In genomic region chr2:108412995-108413726, GRCh38 we compare ENCODE assay signal across 15 cellular contexts. TPM values are rescaled to one million over a fixed set of nuclear protein-coding genes. Genes with fewer than 3 reads are reported as not detected.
DNase-seq lines count a peak whose midpoint lies in the region; ATAC-seq and TF ChIP-seq lines count a peak whose summit lies in the region.
"Had no signal": no experiment of that assay in that cellular context is flagged by ENCODE, and none has a peak within 500 bp of the region (broad histone marks: within the 10 kb centered on the region; RNA-seq: fewer than 3 reads in every experiment).

No MANE protein-coding gene starts in this region.

- no peaks in the 10 kb centered on the region for H3K9me3 Mint-ChIP-seq in activated T-helper 2 cell treated with anti-CD3 and anti-CD28 coated beads, Interferon-gamma antibody, Interleukin-2, Interleukin-4, amounts not matched to agents 10 μg/mL and 5 μg/mL and 100 μg/mL, durations not matched to agents 14 hours and 24 hours and 36 hours
- no peaks in the 10 kb centered on the region for H3K9me3 Mint-ChIP-seq in T-helper 2 cell treated with Interferon-gamma antibody and Interleukin-4, amounts not matched to agents 5 μg/mL and 100 μg/mL, for 36 hours
- H3K9me3 Mint-ChIP-seq: activated CD4-positive, alpha-beta memory T cell treated with anti-CD3 and anti-CD28 coated beads, Interleukin-2, amount 10 ng/mL, durations not matched to agents 7 days and 5 days; activated naive CD8-positive, alpha-beta T cell treated with anti-CD3 and anti-CD28 coated beads, Interleukin-2, amount 50 U/mL, for 24 hours; natural killer cell treated with Interleukin-12 subunit alpha and Interleukin-12 subunit beta and Interleukin-15 and Interleukin-18, amount 100 ng/mL, for 72 hours had no signal

- ATAC-seq in SK-N-SH treated with all-trans-retinoic acid at 6 μM for 48 hours = peak; percentile 78
- no peak for ATAC-seq in GM21737 (IDR thresholded peaks at IDR 0.05; ENCODE audit: unreplicated experiment)
- ATAC-seq: activated naive CD8-positive, alpha-beta T cell treated with anti-CD3 and anti-CD28 coated beads, Interleukin-2, amount 50 U/mL, for 24 hours had no signal

- H3K27me3 Mint-ChIP-seq in activated T-helper 2 cell treated with anti-CD3 and anti-CD28 coated beads, Interferon-gamma antibody, Interleukin-2, Interleukin-4, amounts not matched to agents 10 μg/mL and 5 μg/mL and 100 μg/mL, durations not matched to agents 14 hours and 24 hours and 36 hours (ENCODE audit: low read depth) = peaks cover 7% of the 10 kb centered on the region
- H3K27me3 Mint-ChIP-seq in T-helper 2 cell treated with Interferon-gamma antibody and Interleukin-4, amounts not matched to agents 5 μg/mL and 100 μg/mL, for 36 hours (ENCODE audit: low read depth) = no peaks in the 10 kb centered on the region

- H3K4me3 Mint-ChIP-seq in activated T-helper 2 cell treated with anti-CD3 and anti-CD28 coated beads, Interferon-gamma antibody, Interleukin-2, Interleukin-4, amounts not matched to agents 10 μg/mL and 5 μg/mL and 100 μg/mL, durations not matched to agents 14 hours and 24 hours and 36 hours (ENCODE audit: low read depth) = no peak overlapping the region
- no peak overlapping the region for H3K4me3 Mint-ChIP-seq in T-helper 2 cell treated with Interferon-gamma antibody and Interleukin-4, amounts not matched to agents 5 μg/mL and 100 μg/mL, for 36 hours
- H3K4me3 Mint-ChIP-seq: activated CD4-positive, alpha-beta memory T cell treated with anti-CD3 and anti-CD28 coated beads, Interleukin-2, amount 10 ng/mL, durations not matched to agents 7 days and 5 days; activated naive CD8-positive, alpha-beta T cell treated with anti-CD3 and anti-CD28 coated beads, Interleukin-2, amount 50 U/mL, for 24 hours; natural killer cell treated with Interleukin-12 subunit alpha and Interleukin-12 subunit beta and Interleukin-15 and Interleukin-18, amount 100 ng/mL, for 72 hours had no signal

- intact Hi-C loops in activated T-helper 2 cell treated with anti-CD3 and anti-CD28 coated beads, Interferon-gamma antibody, Interleukin-2, Interleukin-4, amounts not matched to agents 10 μg/mL and 5 μg/mL and 100 μg/mL, durations not matched to agents 14 hours and 24 hours and 36 hours (cut with micrococcal nuclease) = loop anchor here (10.0 kb wide), 1 partner anchor 172 kb away; no protein-coding TSS in a partner anchor

- no peak overlapping the region for H3K27ac Mint-ChIP-seq in activated T-helper 2 cell treated with anti-CD3 and anti-CD28 coated beads, Interferon-gamma antibody, Interleukin-2, Interleukin-4, amounts not matched to agents 10 μg/mL and 5 μg/mL and 100 μg/mL, durations not matched to agents 14 hours and 24 hours and 36 hours
- H3K27ac Mint-ChIP-seq in T-helper 2 cell treated with Interferon-gamma antibody and Interleukin-4, amounts not matched to agents 5 μg/mL and 100 μg/mL, for 36 hours = no peak overlapping the region
- H3K27ac Mint-ChIP-seq: activated CD4-positive, alpha-beta memory T cell treated with anti-CD3 and anti-CD28 coated beads, Interleukin-2, amount 10 ng/mL, durations not matched to agents 7 days and 5 days; activated naive CD8-positive, alpha-beta T cell treated with anti-CD3 and anti-CD28 coated beads, Interleukin-2, amount 50 U/mL, for 24 hours; natural killer cell treated with Interleukin-12 subunit alpha and Interleukin-12 subunit beta and Interleukin-15 and Interleukin-18, amount 100 ng/mL, for 72 hours had no signal

- no peaks in the 10 kb centered on the region for H3K36me3 Mint-ChIP-seq in activated T-helper 2 cell treated with anti-CD3 and anti-CD28 coated beads, Interferon-gamma antibody, Interleukin-2, Interleukin-4, amounts not matched to agents 10 μg/mL and 5 μg/mL and 100 μg/mL, durations not matched to agents 14 hours and 24 hours and 36 hours (ENCODE audit: low read depth)
- H3K36me3 Mint-ChIP-seq in T-helper 2 cell treated with Interferon-gamma antibody and Interleukin-4, amounts not matched to agents 5 μg/mL and 100 μg/mL, for 36 hours (ENCODE audit: low read depth) = no peaks in the 10 kb centered on the region
- H3K36me3 Mint-ChIP-seq: natural killer cell treated with Interleukin-12 subunit alpha and Interleukin-12 subunit beta and Interleukin-15 and Interleukin-18, amount 100 ng/mL, for 72 hours had no signal

- H3K4me3 ChIP-seq in fibroblast of pulmonary artery (replicated peaks; ENCODE audit: low read depth, low read length) = no peak overlapping the region
- H3K4me3 ChIP-seq: BLaER1 had no signal

- no peak for TF ChIP-seq CTCF in fibroblast of pulmonary artery (IDR thresholded peaks at IDR 0.05; ENCODE audit: low read length, missing control alignments)

- DNase-seq in A172 (ENCODE audit: low spot score) (peak; percentile 98), GOT3 (lab: John Stamatoyannopoulos, UW) (peak; percentile 4), fibroblast of pulmonary artery (ENCODE audit: low read depth) (peak; percentile 85)
- no peak for DNase-seq in activated T-helper 2 cell treated with anti-CD3 and anti-CD28 coated beads, Interferon-gamma antibody, Interleukin-2, Interleukin-4, amounts not matched to agents 10 μg/mL and 5 μg/mL and 100 μg/mL, durations not matched to agents 14 hours and 24 hours and 36 hours (ENCODE audit: low spot score)
- no peak for DNase-seq in T-helper 2 cell treated with Interferon-gamma antibody and Interleukin-4, amounts not matched to agents 5 μg/mL and 100 μg/mL, for 36 hours (ENCODE audit: low spot score)
- DNase-seq in effector CD4-positive, alpha-beta T cell = no peak
- DNase-seq: activated CD4-positive, alpha-beta memory T cell treated with anti-CD3 and anti-CD28 coated beads, Interleukin-2, amount 10 ng/mL, durations not matched to agents 7 days and 5 days; activated naive CD8-positive, alpha-beta T cell treated with anti-CD3 and anti-CD28 coated beads, Interleukin-2, amount 50 U/mL, for 24 hours; NCI-H1092; stimulated activated naive CD4-positive, alpha-beta T cell treated with Interleukin-2 at 50 U/mL for 16 hours had no signal

- no peaks in the 10 kb centered on the region for H3K4me1 Mint-ChIP-seq in activated T-helper 2 cell treated with anti-CD3 and anti-CD28 coated beads, Interferon-gamma antibody, Interleukin-2, Interleukin-4, amounts not matched to agents 10 μg/mL and 5 μg/mL and 100 μg/mL, durations not matched to agents 14 hours and 24 hours and 36 hours (ENCODE audit: low read depth)
- no peaks in the 10 kb centered on the region for H3K4me1 Mint-ChIP-seq in T-helper 2 cell treated with Interferon-gamma antibody and Interleukin-4, amounts not matched to agents 5 μg/mL and 100 μg/mL, for 36 hours (ENCODE audit: low read depth)
- H3K4me1 Mint-ChIP-seq: activated CD4-positive, alpha-beta memory T cell treated with anti-CD3 and anti-CD28 coated beads, Interleukin-2, amount 10 ng/mL, durations not matched to agents 7 days and 5 days; activated naive CD8-positive, alpha-beta T cell treated with anti-CD3 and anti-CD28 coated beads, Interleukin-2, amount 50 U/mL, for 24 hours had no signal

TF ChIP-seq in SK-N-SH treated with all-trans-retinoic acid at 6 μM for 48 hours, 23 proteins besides CTCF, POLR2A, EP300 and RAD21 (continues in another document):
- 0 out of 2 replicates have a peak, but pooled peaks have one; percentile 38 for TF ChIP-seq ZFP3 (CRISPR knock-in tag; IDR thresholded peaks at IDR 0.05)
- TF ChIP-seq PATZ1 (CRISPR knock-in tag; IDR thresholded peaks at IDR 0.05; ENCODE audit: borderline replicate concordance) = peak; percentile 57; the same call in 1 of the 2 replicates
- no peak for TF ChIP-seq ESRRG (CRISPR knock-in tag; IDR thresholded peaks at IDR 0.05)
- TF ChIP-seq ZNF70 (CRISPR knock-in tag; IDR thresholded peaks at IDR 0.05) = no peak
- peak; percentile 80 for TF ChIP-seq ISL1 (CRISPR knock-in tag; IDR thresholded peaks at IDR 0.05)
- peak; percentile 77; the same call in 1 of the 2 replicates for TF ChIP-seq GLIS3 (CRISPR knock-in tag; IDR thresholded peaks at IDR 0.05)

RNA-seq across cellular contexts. Expression of gene SULT1C4, which starts 35.4 kb away (rescaled TPM):
- total RNA-seq in A172 (2014; rRNA removed; shearing (Covaris generic)) = not detected in 2 replicates
- not detected in 2 replicates for total RNA-seq in activated T-helper 2 cell treated with anti-CD3 and anti-CD28 coated beads, Interferon-gamma antibody, Interleukin-2, Interleukin-4, amounts not matched to agents 10 μg/mL and 5 μg/mL and 100 μg/mL, durations not matched to agents 14 hours and 24 hours and 36 hours
- total RNA-seq: activated CD4-positive, alpha-beta memory T cell treated with anti-CD3 and anti-CD28 coated beads, Interleukin-2, amount 10 ng/mL, durations not matched to agents 7 days and 5 days; natural killer cell treated with Interleukin-12 subunit alpha and Interleukin-12 subunit beta and Interleukin-15 and Interleukin-18, amount 100 ng/mL, for 72 hours; T-helper 1 cell treated with Interleukin-12 subunit alpha and Interleukin-12 subunit beta and Interleukin-4 antibody, amounts not matched to agents 30 ng/mL and 1 ng/mL, for 36 hours had no signal

RNA-seq across cellular contexts. Expression of gene GCC2, which starts 35.8 kb away (rescaled TPM):
- 15.4 and 22.0 TPM in 2 replicates for total RNA-seq in A172 (2014; rRNA removed; shearing (Covaris generic))
- 38.8 and 42.7 TPM in 2 replicates for total RNA-seq in activated T-helper 2 cell treated with anti-CD3 and anti-CD28 coated beads, Interferon-gamma antibody, Interleukin-2, Interleukin-4, amounts not matched to agents 10 μg/mL and 5 μg/mL and 100 μg/mL, durations not matched to agents 14 hours and 24 hours and 36 hours

Comparison
In these comparisons a context has a peak if more than half of its experiments do, and no peak if none do; other contexts are left out.
1. DNase-seq: peak in A172 (single experiment), GOT3 (single experiment) and fibroblast of pulmonary artery (single experiment); none in activated T-helper 2 cell treated with anti-CD3 and anti-CD28 coated beads, Interferon-gamma antibody, Interleukin-2, Interleukin-4, amounts not matched to agents 10 μg/mL and 5 μg/mL and 100 μg/mL, durations not matched to agents 14 hours and 24 hours and 36 hours (single experiment), T-helper 2 cell treated with Interferon-gamma antibody and Interleukin-4, amounts not matched to agents 5 μg/mL and 100 μg/mL, for 36 hours (single experiment) and effector CD4-positive, alpha-beta T cell (single experiment).